ENCODE assay signal across 7 cellular contexts in genomic region chr17:74906214-74906793, GRCh38. TPM values are rescaled to one million over a fixed set of nuclear protein-coding genes. Genes with fewer than 3 reads are reported as not detected.
"Had no signal": no experiment of that assay in that cellular context is flagged by ENCODE, and none has a peak within 500 bp of the region (broad histone marks: within the 10 kb centered on the region; RNA-seq: fewer than 3 reads in every experiment).

No MANE protein-coding gene starts in this region.

RNA-seq across cellular contexts. Expression of gene FADS6, which starts 12.9 kb away (rescaled TPM):
- total RNA-seq: activated CD4-positive, alpha-beta T cell treated with anti-CD3 and anti-CD28 coated beads for 36 hours; activated CD8-positive, alpha-beta memory T cell treated with anti-CD3 and anti-CD28 coated beads, Interleukin-2, amount 10 ng/mL, durations not matched to agents 7 days and 5 days; activated T-helper 1 cell treated with anti-CD3 and anti-CD28 coated beads, Interleukin-12 subunit alpha, Interleukin-12 subunit beta, Interleukin-2, Interleukin-4 antibody, amounts not matched to agents 30 ng/mL and 10 ng/mL and 1 ng/mL, durations not matched to agents 14 hours and 24 hours and 36 hours; astrocyte; MCF 10A; RPMI7951; T-helper 2 cell treated with Interferon-gamma antibody and Interleukin-4, amounts not matched to agents 100 ng/mL and 5 ng/mL, for 36 hours had no signal

RNA-seq across cellular contexts. Expression of gene USH1G, which starts 16.8 kb away (rescaled TPM):
- total RNA-seq: activated CD4-positive, alpha-beta T cell treated with anti-CD3 and anti-CD28 coated beads for 36 hours; activated CD8-positive, alpha-beta memory T cell treated with anti-CD3 and anti-CD28 coated beads, Interleukin-2, amount 10 ng/mL, durations not matched to agents 7 days and 5 days; activated T-helper 1 cell treated with anti-CD3 and anti-CD28 coated beads, Interleukin-12 subunit alpha, Interleukin-12 subunit beta, Interleukin-2, Interleukin-4 antibody, amounts not matched to agents 30 ng/mL and 10 ng/mL and 1 ng/mL, durations not matched to agents 14 hours and 24 hours and 36 hours; MCF 10A; RPMI7951; T-helper 2 cell treated with Interferon-gamma antibody and Interleukin-4, amounts not matched to agents 100 ng/mL and 5 ng/mL, for 36 hours had no signal

RNA-seq across cellular contexts. Expression of gene OTOP2, which starts 17.8 kb away (rescaled TPM):
- total RNA-seq: activated CD4-positive, alpha-beta T cell treated with anti-CD3 and anti-CD28 coated beads for 36 hours; activated CD8-positive, alpha-beta memory T cell treated with anti-CD3 and anti-CD28 coated beads, Interleukin-2, amount 10 ng/mL, durations not matched to agents 7 days and 5 days; activated T-helper 1 cell treated with anti-CD3 and anti-CD28 coated beads, Interleukin-12 subunit alpha, Interleukin-12 subunit beta, Interleukin-2, Interleukin-4 antibody, amounts not matched to agents 30 ng/mL and 10 ng/mL and 1 ng/mL, durations not matched to agents 14 hours and 24 hours and 36 hours; astrocyte; MCF 10A; RPMI7951; T-helper 2 cell treated with Interferon-gamma antibody and Interleukin-4, amounts not matched to agents 100 ng/mL and 5 ng/mL, for 36 hours had no signal

RNA-seq across cellular contexts. Expression of gene OTOP3, which starts 29.4 kb away (rescaled TPM):
- total RNA-seq: activated CD4-positive, alpha-beta T cell treated with anti-CD3 and anti-CD28 coated beads for 36 hours; activated CD8-positive, alpha-beta memory T cell treated with anti-CD3 and anti-CD28 coated beads, Interleukin-2, amount 10 ng/mL, durations not matched to agents 7 days and 5 days; activated T-helper 1 cell treated with anti-CD3 and anti-CD28 coated beads, Interleukin-12 subunit alpha, Interleukin-12 subunit beta, Interleukin-2, Interleukin-4 antibody, amounts not matched to agents 30 ng/mL and 10 ng/mL and 1 ng/mL, durations not matched to agents 14 hours and 24 hours and 36 hours; astrocyte; MCF 10A; RPMI7951; T-helper 2 cell treated with Interferon-gamma antibody and Interleukin-4, amounts not matched to agents 100 ng/mL and 5 ng/mL, for 36 hours had no signal
